In genomic region chr17:81636505-81637288, GRCh38 we compare ENCODE assay signal across 1 cellular context.
TF ChIP-seq lines count a peak whose summit lies in the region.

TSS of gene NPLOC4 (minus strand) at chr17:81637112. CDS start at chr17:81636930, 182 bp downstream.
TSS of gene TSPAN10 (plus strand) at chr17:81637196. CDS start at chr17:81642413, 5,217 bp downstream.

TF ChIP-seq in GM12878, 131 proteins besides CTCF, POLR2A, EP300 and RAD21 (continued from another document and continues in another):
- peak; percentile 66; the same call in 1 of the 2 replicates for TF ChIP-seq NFXL1 (IDR thresholded peaks at IDR 0.05; ENCODE audit: borderline replicate concordance)
- peak; percentile 95 for TF ChIP-seq SMARCA5 (IDR thresholded peaks at IDR 0.05)
- peak; percentile 83 to 100 for TF ChIP-seq EGR1 (IDR thresholded peaks at IDR 0.05; ENCODE audit: borderline replicate concordance in 1 of 2, low read depth in 2 of 2, low read length in 2 of 2)
- TF ChIP-seq SPI1 (IDR thresholded peaks at IDR 0.05; ENCODE audit: borderline replicate concordance, insufficient read depth, low read depth, low read length): no peak
- peak; percentile 81; the same call in 1 of the 2 replicates for TF ChIP-seq POLR2AphosphoS2 (IDR thresholded peaks at IDR 0.05; ENCODE audit: low read depth, low read length)
- TF ChIP-seq NR2C1 (IDR thresholded peaks at IDR 0.05): peak; percentile 55
- TF ChIP-seq PRDM15 (CRISPR knock-in tag; IDR thresholded peaks at IDR 0.05): no peak
- 0 out of 2 replicates have a peak, but pooled peaks have one; percentile 37 for TF ChIP-seq ZNF24 (IDR thresholded peaks at IDR 0.05)
- TF ChIP-seq MEF2A (IDR thresholded peaks at IDR 0.05; ENCODE audit: insufficient read depth, low read depth, low read length): peak; percentile 37; the same call in 1 of the 2 replicates
- no peak for TF ChIP-seq USF2 (IDR thresholded peaks at IDR 0.05; ENCODE audit: borderline replicate concordance, low read depth, low read length)
- peak; percentile 68; the same call in 1 of the 2 replicates for TF ChIP-seq CREM (IDR thresholded peaks at IDR 0.05; ENCODE audit: low read depth)
- TF ChIP-seq TAF1 (IDR thresholded peaks at IDR 0.05; ENCODE audit: borderline replicate concordance, low read depth, low read length): peak; percentile 97
- peak; percentile 86 for TF ChIP-seq ZBTB40 (IDR thresholded peaks at IDR 0.05; ENCODE audit: borderline replicate concordance)
- TF ChIP-seq BCL3 (IDR thresholded peaks at IDR 0.05; ENCODE audit: borderline replicate concordance, insufficient read depth, low read depth, low read length, poor library complexity, severe bottlenecking): peak; percentile 64
- peak; percentile 89 for TF ChIP-seq RELA (IDR thresholded peaks at IDR 0.05; ENCODE audit: borderline replicate concordance, partially characterized antibody)
- peak; percentile 97 for TF ChIP-seq STAT1 (conservative IDR thresholded peaks at IDR 0.05)
- peak; percentile 65 for TF ChIP-seq SIX5 (IDR thresholded peaks at IDR 0.05; ENCODE audit: low read depth, low read length, severe bottlenecking)
- TF ChIP-seq E2F4 (IDR thresholded peaks at IDR 0.05; ENCODE audit: low read depth, low read length): 0 out of 2 replicates have a peak, but pooled peaks have one; percentile 23
- peak; percentile 77 for TF ChIP-seq CREB1 (IDR thresholded peaks at IDR 0.05; ENCODE audit: low read depth)
- TF ChIP-seq KLF5 (IDR thresholded peaks at IDR 0.05; ENCODE audit: partially characterized antibody): peak; percentile 71
- TF ChIP-seq GABPA (IDR thresholded peaks at IDR 0.05; ENCODE audit: low read depth): peak; percentile 82
- peak; percentile 81 for TF ChIP-seq HCFC1 (IDR thresholded peaks at IDR 0.05; ENCODE audit: low read length)
- TF ChIP-seq RUNX3 (IDR thresholded peaks at IDR 0.05; ENCODE audit: low read length): 0 out of 2 replicates have a peak, but pooled peaks have one; percentile 29
- TF ChIP-seq NR2F1 (conservative IDR thresholded peaks at IDR 0.05): peak; percentile 80
- TF ChIP-seq SRF (IDR thresholded peaks at IDR 0.05; ENCODE audit: low read depth in 2 of 2, low read length in 2 of 2): peak in 1 of 2 experiments; percentile 82; a peak in 2 of 4 replicates
- no peak for TF ChIP-seq ZBED1 (IDR thresholded peaks at IDR 0.05; ENCODE audit: borderline replicate concordance)
- TF ChIP-seq LARP7 (IDR thresholded peaks at IDR 0.05): peak; percentile 100
- no peak for TF ChIP-seq BRCA1 (IDR thresholded peaks at IDR 0.05; ENCODE audit: low read depth, low read length)
- TF ChIP-seq YY1 (IDR thresholded peaks at IDR 0.05; ENCODE audit: low read depth, low read length): peak; percentile 91
- TF ChIP-seq WRNIP1 (IDR thresholded peaks at IDR 0.05; ENCODE audit: borderline replicate concordance, low read depth, low read length): 0 out of 2 replicates have a peak, but pooled peaks have one; percentile 40
- TF ChIP-seq SMC3 (IDR thresholded peaks at IDR 0.05; ENCODE audit: borderline replicate concordance, low read length): peak; percentile 5; the same call in 1 of the 2 replicates
- TF ChIP-seq MXI1 (IDR thresholded peaks at IDR 0.05; ENCODE audit: low read depth, low read length): peak; percentile 82; the same call in 1 of the 2 replicates
- TF ChIP-seq ZNF687 (IDR thresholded peaks at IDR 0.05): peak; percentile 78
- peak; percentile 96 for TF ChIP-seq ZBTB11 (CRISPR knock-in tag; IDR thresholded peaks at IDR 0.05)
- peak; percentile 79 for TF ChIP-seq TCF3 (IDR thresholded peaks at IDR 0.05; ENCODE audit: borderline replicate concordance, insufficient read depth, low read depth, low read length)
- no peak for TF ChIP-seq RBBP5 (conservative IDR thresholded peaks at IDR 0.05)
- TF ChIP-seq BACH1 (IDR thresholded peaks at IDR 0.05; ENCODE audit: borderline replicate concordance): peak; percentile 94
- TF ChIP-seq PAX8 (IDR thresholded peaks at IDR 0.05): no peak
- 0 out of 2 replicates have a peak, but pooled peaks have one; percentile 42 for TF ChIP-seq NBN (IDR thresholded peaks at IDR 0.05)
- peak in 1 of 2 experiments; percentile 65; a peak in 2 of 4 replicates for TF ChIP-seq BHLHE40 (IDR thresholded peaks at IDR 0.05; ENCODE audit: borderline replicate concordance in 1 of 2, low read depth in 2 of 2, low read length in 1 of 2)
- 0 out of 2 replicates have a peak, but pooled peaks have one; percentile 29 for TF ChIP-seq SREBF1 (IDR thresholded peaks at IDR 0.05; ENCODE audit: low read length)
- no peak for TF ChIP-seq IRF4 (IDR thresholded peaks at IDR 0.05; ENCODE audit: low read depth, low read length)
- TF ChIP-seq RAD51 (IDR thresholded peaks at IDR 0.05): no peak
- peak; percentile 56; the same call in 1 of the 2 replicates for TF ChIP-seq SMAD5 (IDR thresholded peaks at IDR 0.05; ENCODE audit: low read depth)
- peak; percentile 73; the same call in 1 of the 2 replicates for TF ChIP-seq SIN3A (IDR thresholded peaks at IDR 0.05; ENCODE audit: low read depth, low read length)
- peak; percentile 86 for TF ChIP-seq CHD2 (IDR thresholded peaks at IDR 0.05; ENCODE audit: borderline replicate concordance, low read depth, low read length)
